14 cellular contexts compared by ENCODE assay signal in the genomic region with DNA sequence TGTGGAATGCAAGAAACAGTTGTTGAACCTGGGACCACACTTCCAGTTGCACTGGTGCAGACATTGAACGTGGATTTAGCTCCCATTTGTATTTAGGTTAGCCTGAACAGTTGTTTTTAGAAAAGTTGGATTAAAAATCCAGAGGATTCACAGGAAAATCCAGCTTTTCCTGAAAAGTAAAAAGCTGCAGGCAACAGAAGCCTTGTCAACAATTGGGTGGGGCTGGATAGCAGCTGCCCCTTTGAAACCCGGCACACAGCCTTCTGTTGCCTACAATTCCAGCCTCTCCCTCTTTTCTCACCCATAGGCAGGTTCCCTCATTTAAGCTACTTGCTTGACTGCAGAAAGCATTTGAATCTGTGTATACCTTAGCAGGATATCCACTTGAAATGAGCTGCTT.
DNase-seq lines count a peak whose midpoint lies in the region; ATAC-seq and TF ChIP-seq lines count a peak whose summit lies in the region.
"Had no signal": no experiment of that assay in that cellular context is flagged by ENCODE, and none has a peak within 500 bp of the region (broad histone marks: within the 10 kb centered on the region; RNA-seq: fewer than 3 reads in every experiment).

No MANE protein-coding gene starts in this region.

- no peaks in the 10 kb centered on the region for H3K79me2 ChIP-seq in MM.1S (ENCODE audit: low read length)

- peaks cover 26 to 47% (median 38%) of the 10 kb centered on the region in 4 donors for H3K4me1 Mint-ChIP-seq in CD4-positive, alpha-beta memory T cell
- peaks cover 51% of the 10 kb centered on the region for H3K4me1 Mint-ChIP-seq in neural crest cell

- H3K4me3 ChIP-seq in CD4-positive, alpha-beta memory T cell (ENCODE audit: low read length in 2 of 2), result no peak overlapping the region
- H3K4me3 ChIP-seq in MM.1S (ENCODE audit: low read length), result no peak overlapping the region
- H3K4me3 ChIP-seq in effector memory CD4-positive, alpha-beta T cell (ENCODE audit: insufficient read depth, low read depth, low read length, poor library complexity, severe bottlenecking), result no peak overlapping the region

- H3K27me3 ChIP-seq in CD4-positive, alpha-beta memory T cell (ENCODE audit: insufficient read depth, low read length), result no peaks in the 10 kb centered on the region
- H3K27me3 ChIP-seq in MM.1S (replicated peaks; ENCODE audit: insufficient read depth, low read length), result no peaks in the 10 kb centered on the region
- no peaks in the 10 kb centered on the region for H3K27me3 ChIP-seq in effector memory CD4-positive, alpha-beta T cell (replicated peaks; ENCODE audit: control insufficient read depth, insufficient read depth, low read length, poor library complexity, severe bottlenecking)

- H3K36me3 ChIP-seq in CD4-positive, alpha-beta memory T cell (ENCODE audit: insufficient read depth, low read length), result no peaks in the 10 kb centered on the region
- H3K36me3 ChIP-seq in MM.1S (replicated peaks; ENCODE audit: insufficient read depth, low read length), result no peaks in the 10 kb centered on the region
- no peaks in the 10 kb centered on the region for H3K36me3 ChIP-seq in effector memory CD4-positive, alpha-beta T cell (ENCODE audit: control insufficient read depth, insufficient read depth, low read length)

- H3K27ac ChIP-seq in CD4-positive, alpha-beta memory T cell (ENCODE audit: low read depth, low read length), result no peak overlapping the region
- no peak overlapping the region for H3K27ac ChIP-seq in MM.1S (ENCODE audit: low read length)
- H3K27ac ChIP-seq in VCaP, result peak overlapping the region; percentile 93
- no peak overlapping the region for H3K27ac ChIP-seq in effector memory CD4-positive, alpha-beta T cell (ENCODE audit: insufficient read depth, low read length, poor library complexity, severe bottlenecking)

- ATAC-seq in GM19324 (IDR thresholded peaks at IDR 0.05; ENCODE audit: low FRiP score, unreplicated experiment), result no peak
- ATAC-seq: activated CD4-positive, alpha-beta T cell treated with anti-CD3 and anti-CD28 coated beads for 36 hours had no signal

- H4K20me1 ChIP-seq in MM.1S (ENCODE audit: insufficient read depth, low read length), result no peaks in the 10 kb centered on the region

- H3K9ac ChIP-seq in MM.1S (ENCODE audit: low read length), result no peak overlapping the region

- no peaks in the 10 kb centered on the region for H3K9me2 ChIP-seq in MM.1S (replicated peaks; ENCODE audit: insufficient read depth, low read length)

- intact Hi-C loops in CD4-positive, alpha-beta memory T cell (cut with micrococcal nuclease), result loop anchor here (5.0 to 10.0 kb wide), 4 partner anchors 65 to 792 kb away; no protein-coding TSS in a partner anchor

- H3K27ac Mint-ChIP-seq in CD4-positive, alpha-beta memory T cell, result peak overlapping the region in 4 of 7 donors; percentile 3 to 78 (median 22)
- no peak overlapping the region for H3K27ac Mint-ChIP-seq in neural crest cell (ENCODE audit: unreplicated experiment)
- H3K27ac Mint-ChIP-seq: activated CD4-positive, alpha-beta T cell treated with anti-CD3 and anti-CD28 coated beads for 36 hours; stimulated activated naive CD8-positive, alpha-beta T cell treated with anti-CD3 and anti-CD28 coated beads, Interleukin-15, Interleukin-2, amounts not matched to agents 100 ng/mL and 50 ng/mL, for 24 hours had no signal

- CTCF ChIA-PET in CD4-positive, alpha-beta memory T cell (lab: Charles Lee; ENCODE audit: partially characterized antibody), result interaction anchor here (1.0 to 8.7 kb wide), 4 partner anchors 9 to 311 kb away, joined by 3 to 126 read pairs (median 5); a partner anchor contains a TSS

- TF ChIP-seq CTCF in MM.1S (IDR thresholded peaks at IDR 0.05; ENCODE audit: low read length), result no peak
- no peak for TF ChIP-seq CTCF in VCaP (conservative IDR thresholded peaks at IDR 0.05)
- TF ChIP-seq CTCF in neural crest cell (conservative IDR thresholded peaks at IDR 0.05), result no peak

- peaks cover 0 to 12% (median 0%) of the 10 kb centered on the region in 8 donors for H3K9me3 Mint-ChIP-seq in CD4-positive, alpha-beta memory T cell
- H3K9me3 Mint-ChIP-seq in neural crest cell, result no peaks in the 10 kb centered on the region
- H3K9me3 Mint-ChIP-seq: stimulated activated naive CD8-positive, alpha-beta T cell treated with anti-CD3 and anti-CD28 coated beads, Interleukin-15, Interleukin-2, amounts not matched to agents 100 ng/mL and 50 ng/mL, for 24 hours had no signal

- peak overlapping the region in 3 of 8 donors; percentile 17 to 44 (median 39) for H3K4me3 Mint-ChIP-seq in CD4-positive, alpha-beta memory T cell
- H3K4me3 Mint-ChIP-seq in neural crest cell, result peak overlapping the region; percentile 47
- H3K4me3 Mint-ChIP-seq: activated CD4-positive, alpha-beta T cell treated with anti-CD3 and anti-CD28 coated beads for 36 hours; stimulated activated naive CD8-positive, alpha-beta T cell treated with anti-CD3 and anti-CD28 coated beads, Interleukin-15, Interleukin-2, amounts not matched to agents 100 ng/mL and 50 ng/mL, for 24 hours had no signal

- H2AFZ ChIP-seq in MM.1S (ENCODE audit: low read length), result no peak overlapping the region

- no peaks in the 10 kb centered on the region for H3K9me3 ChIP-seq in CD4-positive, alpha-beta memory T cell (ENCODE audit: control insufficient read depth in 1 of 2, low read length in 2 of 2)
- H3K9me3 ChIP-seq in MM.1S (replicated peaks; ENCODE audit: insufficient read depth, low read length), result no peaks in the 10 kb centered on the region
- no peaks in the 10 kb centered on the region for H3K9me3 ChIP-seq in effector memory CD4-positive, alpha-beta T cell (ENCODE audit: control insufficient read depth, low read length)

- POLR2A ChIA-PET in CD4-positive, alpha-beta memory T cell (lab: Charles Lee; ENCODE audit: partially characterized antibody), result interaction anchor here (1.7 to 8.1 kb wide), 2 partner anchors 165 to 235 kb away, joined by 3 to 529 read pairs; a partner anchor contains a TSS

- H3K4me2 ChIP-seq in MM.1S (ENCODE audit: low read depth, low read length), result no peak overlapping the region; the same call in 1 of the 2 replicates

- peaks cover 39% of the 10 kb centered on the region for H3K4me1 ChIP-seq in CD4-positive, alpha-beta memory T cell (ENCODE audit: insufficient read depth, low read length)
- H3K4me1 ChIP-seq in MM.1S (ENCODE audit: low read length), result peaks cover 34% of the 10 kb centered on the region
- H3K4me1 ChIP-seq in effector memory CD4-positive, alpha-beta T cell (ENCODE audit: control insufficient read depth, insufficient read depth, low read length, poor library complexity, severe bottlenecking), result peaks cover 24% of the 10 kb centered on the region

- H3K36me3 Mint-ChIP-seq in CD4-positive, alpha-beta memory T cell, result peaks cover 0 to 12% of the 10 kb centered on the region in 2 donors
- no peaks in the 10 kb centered on the region for H3K36me3 Mint-ChIP-seq in neural crest cell (ENCODE audit: low read depth)

- no peak for DNase-seq in CD4-positive, alpha-beta memory T cell
- DNase-seq in MM.1S (peak; percentile 6), neural crest cell (ENCODE audit: low read depth, low spot score) (no peak), NCI-H2227 (lab: John Stamatoyannopoulos, UW; ENCODE audit: unreplicated experiment) (no peak)
- no peak for DNase-seq in effector memory CD4-positive, alpha-beta T cell
- no peak for DNase-seq in central memory CD4-positive, alpha-beta T cell
- DNase-seq: activated CD4-positive, alpha-beta T cell treated with anti-CD3 and anti-CD28 coated beads for 36 hours; H7; NCI-H1105 treated with DMSO at 0.1 percent for 48 hours; occipital lobe; Right ventricle myocardium superior had no signal

- peaks cover 30% of the 10 kb centered on the region for H3F3A ChIP-seq in MM.1S (ENCODE audit: insufficient read depth, low read length)

- H3K27me3 Mint-ChIP-seq in CD4-positive, alpha-beta memory T cell, result peaks cover 1 to 7% of the 10 kb centered on the region in 2 donors
- H3K27me3 Mint-ChIP-seq in neural crest cell (ENCODE audit: low read depth), result peaks cover 11% of the 10 kb centered on the region
- H3K27me3 Mint-ChIP-seq: activated CD4-positive, alpha-beta T cell treated with anti-CD3 and anti-CD28 coated beads for 36 hours; stimulated activated naive CD8-positive, alpha-beta T cell treated with anti-CD3 and anti-CD28 coated beads, Interleukin-15, Interleukin-2, amounts not matched to agents 100 ng/mL and 50 ng/mL, for 24 hours had no signal
